Comparison of ENCODE assay signal across 15 cellular contexts in genomic region chr12:52232233-52232915, GRCh38. TPM values are rescaled to one million over a fixed set of nuclear protein-coding genes. Genes with fewer than 3 reads are reported as not detected.
DNase-seq lines count a peak whose midpoint lies in the region; ATAC-seq, FAIRE-seq and TF ChIP-seq lines count a peak whose summit lies in the region.
"Had no signal": no experiment of that assay in that cellular context is flagged by ENCODE, and none has a peak within 500 bp of the region (broad histone marks: within the 10 kb centered on the region; RNA-seq: fewer than 3 reads in every experiment).

No MANE protein-coding gene starts in this region.

- peaks cover 7% of the 10 kb centered on the region for H3K79me2 ChIP-seq in endothelial cell of umbilical vein (ENCODE audit: control insufficient read depth, insufficient read depth, low read length)

- H3K4me1 Mint-ChIP-seq in activated naive CD8-positive, alpha-beta T cell treated with anti-CD3 and anti-CD28 coated beads, Interleukin-2, amount 50 U/mL, for 24 hours: peaks cover 2% of the 10 kb centered on the region

- POLR2A ChIA-PET in endothelial cell of umbilical vein (lab: Charles Lee): no interaction called here

- H3K4me3 Mint-ChIP-seq in activated naive CD8-positive, alpha-beta T cell treated with anti-CD3 and anti-CD28 coated beads, Interleukin-2, amount 50 U/mL, for 24 hours: no peak overlapping the region

- no peaks in the 10 kb centered on the region for H3K27me3 ChIP-seq in endothelial cell of umbilical vein (ENCODE audit: control insufficient read depth in 2 of 2, insufficient read depth in 2 of 2, low read length in 2 of 2)

- FAIRE-seq in endothelial cell of umbilical vein (lab: Jason Lieb, UNC): peak; percentile 73

- H3K4me1 ChIP-seq in endothelial cell of umbilical vein (ENCODE audit: control insufficient read depth, extremely low read depth, insufficient read depth, low read length): peaks cover 44% of the 10 kb centered on the region

- peak overlapping the region; percentile 5 for H2AFZ ChIP-seq in endothelial cell of umbilical vein (ENCODE audit: low read depth, low read length)

- H4K20me1 ChIP-seq in endothelial cell of umbilical vein (replicated peaks; ENCODE audit: control insufficient read depth, extremely low read depth, insufficient read depth, low read length): no peaks in the 10 kb centered on the region

- no peak for TF ChIP-seq POLR2A in endothelial cell of umbilical vein (IDR thresholded peaks at IDR 0.05; ENCODE audit: low read depth, low read length)

- TF ChIP-seq CTCF in endothelial cell of umbilical vein (IDR thresholded peaks at IDR 0.05; ENCODE audit: extremely low read depth in 1 of 2, insufficient read depth in 1 of 2, low read depth in 1 of 2, low read length in 2 of 2): no peak

- peak overlapping the region; percentile 22 for H3K4me2 ChIP-seq in endothelial cell of umbilical vein (ENCODE audit: insufficient read depth, low read length)
- H3K4me2 ChIP-seq: KMS-11 had no signal

- no peaks in the 10 kb centered on the region for H3K36me3 Mint-ChIP-seq in activated naive CD8-positive, alpha-beta T cell treated with anti-CD3 and anti-CD28 coated beads, Interleukin-2, amount 50 U/mL, for 24 hours (ENCODE audit: low read depth)

- H3K27ac Mint-ChIP-seq in activated naive CD8-positive, alpha-beta T cell treated with anti-CD3 and anti-CD28 coated beads, Interleukin-2, amount 50 U/mL, for 24 hours: no peak overlapping the region

- H3K9me3 ChIP-seq in endothelial cell of umbilical vein (replicated peaks; ENCODE audit: control insufficient read depth, insufficient read depth, low read length): no peaks in the 10 kb centered on the region
- H3K9me3 ChIP-seq: colonic mucosa, heart left ventricle had no signal

- BruUV-seq in endothelial cell of umbilical vein (replicated peaks; lab: Mats Ljungman, UMichigan): TSS peak; percentile 51

- dilution Hi-C loops in endothelial cell of umbilical vein (cut with MboI; ENCODE audit: extremely low pct_ligation_motif_present, low sequenced_read_pairs): no loop called here

- CTCF ChIA-PET in endothelial cell of umbilical vein (lab: Charles Lee): interaction anchor here (1.3 to 3.3 kb wide), 8 partner anchors 11 to 648 kb away, joined by 3 to 13 read pairs (median 6); no protein-coding TSS in a partner anchor

- H3K9ac ChIP-seq in endothelial cell of umbilical vein (replicated peaks; ENCODE audit: extremely low read depth, insufficient read depth, low read length): peak overlapping the region; percentile 19
- H3K9ac ChIP-seq: KMS-11 had no signal

- H3K36me3 ChIP-seq in endothelial cell of umbilical vein (ENCODE audit: control insufficient read depth in 2 of 2, extremely low read depth in 1 of 2, insufficient read depth in 2 of 2, low read length in 2 of 2): no peaks in the 10 kb centered on the region
- H3K36me3 ChIP-seq: colonic mucosa, heart left ventricle had no signal

- H3K27ac ChIP-seq in endothelial cell of umbilical vein (ENCODE audit: insufficient read depth, low read depth, low read length): peak overlapping the region; percentile 84
- H3K27ac ChIP-seq: colonic mucosa, KMS-11 had no signal

- peaks cover 58% of the 10 kb centered on the region for H3K27me3 Mint-ChIP-seq in activated naive CD8-positive, alpha-beta T cell treated with anti-CD3 and anti-CD28 coated beads, Interleukin-2, amount 50 U/mL, for 24 hours

- no peak for ATAC-seq in GM21360 (IDR thresholded peaks at IDR 0.05; ENCODE audit: unreplicated experiment)
- no peak for ATAC-seq in activated naive CD8-positive, alpha-beta T cell treated with anti-CD3 and anti-CD28 coated beads, Interleukin-2, amount 50 U/mL, for 24 hours
- ATAC-seq: activated CD4-positive, CD25-positive, alpha-beta regulatory T cell treated with anti-CD3 and anti-CD28 coated beads, Interleukin-2, amount 50 U/mL, for 24 hours had no signal

- DNase-seq in 8988T (peak; percentile 29), NCI-H345 treated with DMSO at 0.1 percent for 48 hours (lab: John Stamatoyannopoulos, UW; ENCODE audit: unreplicated experiment) (peak; percentile 70), endothelial cell of umbilical vein (ENCODE audit: low read depth, low spot score) (peak; percentile 10), mesenteric fat pad (ENCODE audit: low spot score) (peak; percentile 65), cerebellar cortex (ENCODE audit: low spot score) (no peak), HuH-7.5 (ENCODE audit: low spot score) (no peak)
- no peak for DNase-seq in activated naive CD8-positive, alpha-beta T cell treated with anti-CD3 and anti-CD28 coated beads, Interleukin-2, amount 50 U/mL, for 24 hours
- DNase-seq: ACHN, activated gamma-delta T cell treated with Interleukin-2 at 50 U/mL for 16 hours, colonic mucosa, SIG-M5 had no signal

- intact Hi-C loops in endothelial cell of umbilical vein (cut with micrococcal nuclease): loop anchor here (5.0 kb wide), 1 partner anchor 95 kb away; no protein-coding TSS in a partner anchor

- H3K9me1 ChIP-seq in endothelial cell of umbilical vein (replicated peaks; ENCODE audit: control insufficient read depth, extremely low read depth, insufficient read depth, low read length): no peaks in the 10 kb centered on the region

- H3K4me3 ChIP-seq in endothelial cell of umbilical vein (replicated peaks in 1 of 3; ENCODE audit: insufficient read depth in 1 of 3, low read depth in 1 of 3, low read length in 3 of 3): peak overlapping the region in 2 of 3 experiments; percentile 23 to 39
- H3K4me3 ChIP-seq: colonic mucosa had no signal

- no peaks in the 10 kb centered on the region for H3K9me3 Mint-ChIP-seq in activated naive CD8-positive, alpha-beta T cell treated with anti-CD3 and anti-CD28 coated beads, Interleukin-2, amount 50 U/mL, for 24 hours

TF ChIP-seq in endothelial cell of umbilical vein, 7 proteins besides CTCF, POLR2A, EP300 and RAD21:
- TF ChIP-seq POLR2AphosphoS5 (IDR thresholded peaks at IDR 0.05; ENCODE audit: insufficient read depth, low read depth, low read length) (peak; percentile 53), EZH2 (IDR thresholded peaks at IDR 0.05; ENCODE audit: borderline replicate concordance, low read depth, low read length, severe bottlenecking) (no peak)

RNA-seq across cellular contexts. Expression of gene KRT7, which starts 0.7 kb away (rescaled TPM):
- 293 and 420 TPM in 2 replicates for total RNA-seq in endothelial cell of umbilical vein
- 120 and 131 TPM in 2 replicates for polyA plus RNA-seq in endothelial cell of umbilical vein
- polyA plus RNA-seq in endothelial cell of umbilical vein (2011; cell fraction: cytosol; rRNA removed): 170 and 179 TPM in 2 replicates
- 202 and 253 TPM in 2 replicates for polyA plus RNA-seq in endothelial cell of umbilical vein (2011; cell fraction: nucleus; rRNA removed)
- polyA plus RNA-seq in endothelial cell of umbilical vein (2012): 398 and 588 TPM in 2 replicates
- polyA minus RNA-seq in endothelial cell of umbilical vein: 110 and 113 TPM in 2 replicates
- polyA minus RNA-seq in endothelial cell of umbilical vein (2011; cell fraction: cytosol; rRNA and poly(A)+ RNA removed): 331 TPM
- 34.1 and 37.4 TPM in 2 replicates for polyA minus RNA-seq in endothelial cell of umbilical vein (2011; cell fraction: nucleus; rRNA and poly(A)+ RNA removed)
- 11.7 TPM for total RNA-seq in mesenteric fat pad

RNA-seq across cellular contexts. Expression of gene KRT80, which starts 40.6 kb away (rescaled TPM):
- total RNA-seq in endothelial cell of umbilical vein: 21.7 and 23.7 TPM in 2 replicates
- 12.3 and 13.6 TPM in 2 replicates for polyA plus RNA-seq in endothelial cell of umbilical vein
- 14.2 and 14.7 TPM in 2 replicates for polyA plus RNA-seq in endothelial cell of umbilical vein (2011; cell fraction: cytosol; rRNA removed)
- polyA plus RNA-seq in endothelial cell of umbilical vein (2011; cell fraction: nucleus; rRNA removed): 21.6 and 24.7 TPM in 2 replicates
- polyA plus RNA-seq in endothelial cell of umbilical vein (2012): 6.5 and 10.4 TPM in 2 replicates
- polyA minus RNA-seq in endothelial cell of umbilical vein: 11.6 and 14.8 TPM in 2 replicates
- polyA minus RNA-seq in endothelial cell of umbilical vein (2011; cell fraction: cytosol; rRNA and poly(A)+ RNA removed): 68.4 TPM
- polyA minus RNA-seq in endothelial cell of umbilical vein (2011; cell fraction: nucleus; rRNA and poly(A)+ RNA removed): 5.7 and 6.3 TPM in 2 replicates
- total RNA-seq in mesenteric fat pad: not detected

RNA-seq across cellular contexts. Expression of gene KRT86, which starts 42.1 kb away (rescaled TPM):
- total RNA-seq in endothelial cell of umbilical vein: not detected in 2 replicates
- not detected in 2 replicates for polyA plus RNA-seq in endothelial cell of umbilical vein
- polyA plus RNA-seq in endothelial cell of umbilical vein (2011; cell fraction: cytosol; rRNA removed): not detected in 2 replicates
- 0.06 TPM in 1 of 2 replicates, not detected in the other for polyA plus RNA-seq in endothelial cell of umbilical vein (2011; cell fraction: nucleus; rRNA removed)
- not detected in 2 replicates for polyA plus RNA-seq in endothelial cell of umbilical vein (2012)
- not detected in 2 replicates for polyA minus RNA-seq in endothelial cell of umbilical vein
- polyA minus RNA-seq in endothelial cell of umbilical vein (2011; cell fraction: cytosol; rRNA and poly(A)+ RNA removed): 1.2 TPM
- not detected in 2 replicates for polyA minus RNA-seq in endothelial cell of umbilical vein (2011; cell fraction: nucleus; rRNA and poly(A)+ RNA removed)
- not detected for total RNA-seq in mesenteric fat pad
- total RNA-seq: heart left ventricle had no signal
- polyA plus RNA-seq: heart left ventricle had no signal

RNA-seq across cellular contexts. Expression of gene KRT81, which starts 59.0 kb away (rescaled TPM):
- total RNA-seq in endothelial cell of umbilical vein: not detected in 2 replicates
- polyA plus RNA-seq in endothelial cell of umbilical vein: not detected in 2 replicates
- polyA plus RNA-seq in endothelial cell of umbilical vein (2011; cell fraction: cytosol; rRNA removed): not detected in 2 replicates
- not detected in 2 replicates for polyA plus RNA-seq in endothelial cell of umbilical vein (2011; cell fraction: nucleus; rRNA removed)
- polyA plus RNA-seq in endothelial cell of umbilical vein (2012): not detected in 2 replicates
- not detected in 2 replicates for polyA minus RNA-seq in endothelial cell of umbilical vein
- not detected for polyA minus RNA-seq in endothelial cell of umbilical vein (2011; cell fraction: cytosol; rRNA and poly(A)+ RNA removed)
- not detected in 2 replicates for polyA minus RNA-seq in endothelial cell of umbilical vein (2011; cell fraction: nucleus; rRNA and poly(A)+ RNA removed)
- not detected for total RNA-seq in mesenteric fat pad
- total RNA-seq: heart left ventricle had no signal
- polyA plus RNA-seq: heart left ventricle had no signal

Comparison
In these comparisons a context has a peak if more than half of its experiments do, and no peak if none do; other contexts are left out.
1. DNase-seq: peak in 8988T (single experiment), NCI-H345 treated with DMSO at 0.1 percent for 48 hours (single experiment), endothelial cell of umbilical vein (single experiment) and mesenteric fat pad (single experiment); none in activated naive CD8-positive, alpha-beta T cell treated with anti-CD3 and anti-CD28 coated beads, Interleukin-2, amount 50 U/mL, for 24 hours (single experiment), cerebellar cortex (single experiment) and HuH-7.5 (single experiment).
2. RNA of gene KRT7, which starts 0.7 kb away (total RNA-seq): 293 to 420 TPM in endothelial cell of umbilical vein; 11.7 TPM in mesenteric fat pad (single experiment); every median in the first group is over 10 times any median in the second.
3. RNA of gene KRT80, which starts 40.6 kb away (total RNA-seq): 21.7 to 23.7 TPM in endothelial cell of umbilical vein; not detected in mesenteric fat pad (single experiment); every median in the first group is over 10 times any median in the second.